ENCODE assay signal across 7 cellular contexts in genomic region chr1:6307682-6308081, GRCh38. TPM values are rescaled to one million over a fixed set of nuclear protein-coding genes. Genes with fewer than 3 reads are reported as not detected.
DNase-seq lines count a peak whose midpoint lies in the region; ATAC-seq, FAIRE-seq and TF ChIP-seq lines count a peak whose summit lies in the region.
"Not testable (repeated sequence)": the region's sequence is repeated elsewhere in the genome, so short reads cannot be mapped to it uniquely, and the experiment has no call there.

No MANE protein-coding gene starts in this region.

- H3K14ac ChIP-seq in trophoblast cell (ENCODE audit: low read length): not testable (repeated sequence)

- H3K79me1 ChIP-seq in trophoblast cell (ENCODE audit: low read length): not testable (repeated sequence)

- FAIRE-seq in bronchial epithelial cell (lab: Jason Lieb, UNC): peak; percentile 60

- H4K91ac ChIP-seq in trophoblast cell (ENCODE audit: low read depth, low read length): not testable (repeated sequence)

- no CpG with 5 or more reads among the region's 7 CpGs for WGBS in trophoblast cell (ENCODE audit: extremely low coverage, insufficient coverage, insufficient read length)

- not testable (repeated sequence) for H3K79me2 ChIP-seq in DND-41 (ENCODE audit: insufficient read depth, low read length); trophoblast cell (ENCODE audit: control insufficient read depth, insufficient read depth, low read length, poor library complexity)

- peaks cover 0 to 53% (median 31%) of the 10 kb centered on the region in 11 experiments; a peak in 16 of 22 replicates for H3K36me3 ChIP-seq in BLaER1 treated with 17β-estradiol and CSF1 and Interleukin-3, amounts not matched to agents 10 nM and 100 nM
- H3K36me3 ChIP-seq in DND-41 (ENCODE audit: insufficient read depth, low read length) (peaks cover 61% of the 10 kb centered on the region), KOPT-K1 (ENCODE audit: insufficient read depth, low read length) (peaks cover 54% of the 10 kb centered on the region)
- H3K36me3 ChIP-seq in bronchial epithelial cell (ENCODE audit: control insufficient read depth, insufficient read depth, low read length); trophoblast cell (ENCODE audit: control insufficient read depth in 1 of 2, insufficient read depth in 2 of 2, low read length in 2 of 2): not testable (repeated sequence)

- H3K9ac ChIP-seq in BLaER1 treated with 17β-estradiol and CSF1 and Interleukin-3, amounts not matched to agents 10 nM and 100 nM; DND-41 (ENCODE audit: low read depth, low read length); trophoblast cell (ENCODE audit: low read length): not testable (repeated sequence)

- H2BK5ac ChIP-seq in trophoblast cell (ENCODE audit: low read depth, low read length, poor library complexity): not testable (repeated sequence)

- DNase-seq in DND-41 (peak; percentile 10), MV-4-11 (lab: John Stamatoyannopoulos, UW) (peak; percentile 54), SIG-M5 treated with dmso at 0.1 percent for 504 hours (lab: John Stamatoyannopoulos, UW; ENCODE audit: unreplicated experiment) (peak; percentile 13)
- DNase-seq in bronchial epithelial cell (ENCODE audit: low read depth); trophoblast cell: not testable (repeated sequence)

- not testable (repeated sequence) for H2BK12ac ChIP-seq in trophoblast cell (ENCODE audit: low read length)

- H2AK5ac ChIP-seq in trophoblast cell (ENCODE audit: low read length): not testable (repeated sequence)

- H3K18ac ChIP-seq in trophoblast cell (ENCODE audit: low read length): not testable (repeated sequence)

- not testable (repeated sequence) for H3K4ac ChIP-seq in trophoblast cell (ENCODE audit: low read depth, low read length)

- H3K27me3 ChIP-seq in BLaER1 treated with 17β-estradiol and CSF1 and Interleukin-3, amounts not matched to agents 10 nM and 100 nM; DND-41 (ENCODE audit: insufficient read depth, low read length, poor library complexity); bronchial epithelial cell (ENCODE audit: control insufficient read depth, insufficient read depth, low read length); trophoblast cell (ENCODE audit: insufficient read depth, low read length): not testable (repeated sequence)

- ATAC-seq in DND-41 (ENCODE audit: insufficient read depth, low read depth): not testable (repeated sequence)

- TF ChIP-seq CTCF in DND-41 (IDR thresholded peaks at IDR 0.05; ENCODE audit: borderline replicate concordance, extremely low read depth, low read length, poor library complexity, severe bottlenecking); bronchial epithelial cell (IDR thresholded peaks at IDR 0.05; ENCODE audit: insufficient read depth, low read length, severe bottlenecking): not testable (repeated sequence)

- peaks cover 0 to 15% (median 14%) of the 10 kb centered on the region in 10 experiments; a peak in 15 of 20 replicates for H3K4me1 ChIP-seq in BLaER1 treated with 17β-estradiol and CSF1 and Interleukin-3, amounts not matched to agents 10 nM and 100 nM
- not testable (repeated sequence) for H3K4me1 ChIP-seq in DND-41 (ENCODE audit: insufficient read depth, low read length); trophoblast cell (ENCODE audit: control insufficient read depth in 1 of 2, insufficient read depth in 2 of 2, low read length in 2 of 2)

- not testable (repeated sequence) for H2BK120ac ChIP-seq in trophoblast cell (ENCODE audit: insufficient read depth, low read length, poor library complexity)

- peaks cover 29 to 44% (median 32%) of the 10 kb centered on the region in 11 experiments for H3K9me3 ChIP-seq in BLaER1 treated with 17β-estradiol and CSF1 and Interleukin-3, amounts not matched to agents 10 nM and 100 nM (replicated peaks in 1 of 11)
- H3K9me3 ChIP-seq in DND-41 (ENCODE audit: insufficient read depth, low read length, severe bottlenecking); KOPT-K1 (ENCODE audit: insufficient read depth, low read length, poor library complexity, severe bottlenecking): not testable (repeated sequence)
- H3K9me3 ChIP-seq in trophoblast cell (ENCODE audit: insufficient read depth, low read depth, low read length): peaks cover 14% of the 10 kb centered on the region

- H3K27ac ChIP-seq in BLaER1 treated with 17β-estradiol and CSF1 and Interleukin-3, amounts not matched to agents 10 nM and 100 nM: peak overlapping the region in 6 of 11 experiments; percentile 12 to 55 (median 30); a peak in 9 of 22 replicates
- peak overlapping the region; percentile 27; the same call in 1 of the 2 replicates for H3K27ac ChIP-seq in DND-41 (ENCODE audit: low read length)
- peak overlapping the region; percentile 22 for H3K27ac ChIP-seq in KOPT-K1 (ENCODE audit: low read depth, low read length, poor library complexity, severe bottlenecking)
- not testable (repeated sequence) for H3K27ac ChIP-seq in trophoblast cell (ENCODE audit: low read depth, low read length)

- not testable (repeated sequence) for H2AFZ ChIP-seq in DND-41 (ENCODE audit: low read depth, low read length); trophoblast cell (ENCODE audit: insufficient read depth, low read length, poor library complexity)

- not testable (repeated sequence) for H3K23ac ChIP-seq in trophoblast cell (ENCODE audit: low read length)

- H3K4me3 ChIP-seq in BLaER1 treated with 17β-estradiol and CSF1 and Interleukin-3, amounts not matched to agents 10 nM and 100 nM: peak overlapping the region in 1 of 10 experiments; percentile 31; a peak in 1 of 20 replicates
- H3K4me3 ChIP-seq in DND-41 (ENCODE audit: low read depth in 1 of 2, low read length in 2 of 2); bronchial epithelial cell (ENCODE audit: low read depth, low read length): not testable (repeated sequence)
- peak overlapping the region; percentile 3 for H3K4me3 ChIP-seq in trophoblast cell (ENCODE audit: low read depth, low read length)

- H4K12ac ChIP-seq in trophoblast cell (ENCODE audit: low read depth, low read length): not testable (repeated sequence)

- H4K8ac ChIP-seq in trophoblast cell (ENCODE audit: low read depth, low read length): not testable (repeated sequence)

- H3K4me2 ChIP-seq in BLaER1 treated with 17β-estradiol and CSF1 and Interleukin-3, amounts not matched to agents 10 nM and 100 nM; DND-41 (ENCODE audit: insufficient read depth, low read length); trophoblast cell (ENCODE audit: low read length): not testable (repeated sequence)

- H4K20me1 ChIP-seq in BLaER1 treated with 17β-estradiol and CSF1 and Interleukin-3, amounts not matched to agents 10 nM and 100 nM; DND-41 (ENCODE audit: insufficient read depth, low read length): not testable (repeated sequence)

RNA-seq across cellular contexts. Expression of gene GPR153, which starts 46.8 kb away (rescaled TPM):
- 16.5 and 44.2 TPM in 2 replicates for total RNA-seq in bronchial epithelial cell
- 1.3 and 1.4 TPM in 2 replicates for polyA plus RNA-seq in trophoblast cell (2013)
